In the genomic region with DNA sequence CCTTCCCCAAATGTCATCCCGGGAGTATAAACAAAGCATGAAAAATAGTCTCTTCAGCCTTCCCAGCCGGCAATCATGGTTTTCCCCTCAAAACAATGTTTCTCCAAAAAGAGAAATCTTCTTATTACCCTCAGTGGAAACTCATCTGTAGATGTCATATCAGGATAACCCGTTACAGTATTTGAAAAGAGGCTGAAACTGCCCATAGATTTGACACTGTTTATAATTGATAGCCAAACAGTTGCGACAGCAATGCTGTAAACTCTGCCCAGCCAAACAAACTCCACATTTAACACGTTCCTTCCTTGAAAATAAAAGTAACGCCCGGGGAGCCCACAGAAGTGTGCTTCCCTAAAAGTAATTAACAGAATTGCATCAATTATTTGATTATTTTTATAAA, we compare ENCODE assay signal across 8 cellular contexts.
DNase-seq lines count a peak whose midpoint lies in the region; ATAC-seq and TF ChIP-seq lines count a peak whose summit lies in the region.

No MANE protein-coding gene starts in this region.

- TF ChIP-seq CTCF in brain (conservative IDR thresholded peaks at IDR 0.05): no peak
- no peak for TF ChIP-seq CTCF in kidney epithelial cell (IDR thresholded peaks at IDR 0.05; ENCODE audit: insufficient read depth, low read length, poor library complexity, severe bottlenecking)

- peaks cover 11% of the 10 kb centered on the region for H3K27me3 Mint-ChIP-seq in brain
- H3K27me3 Mint-ChIP-seq in stimulated activated naive B cell treated with anti-CD40 and anti-IgM and Interleukin-4, amounts not matched to agents 10 μg/mL and 1 μg/mL and 100 μg/mL, for 72 hours: no peaks in the 10 kb centered on the region

- DNase-seq in CD1c-positive myeloid dendritic cell (ENCODE audit: extremely low spot score): peak; percentile 46
- no peak for DNase-seq in Jurkat, Clone E6-1 (ENCODE audit: low read depth, low spot score)
- DNase-seq in kidney epithelial cell (ENCODE audit: low read depth): no peak
- DNase-seq in stimulated activated naive B cell treated with anti-CD40 and anti-IgM and Interleukin-4, amounts not matched to agents 10 μg/mL and 1 μg/mL and 100 μg/mL, for 72 hours: no peak
- DNase-seq in GM19240 (ENCODE audit: insufficient read length, low spot score): no peak
- DNase-seq in activated gamma-delta T cell treated with Interleukin-2 at 50 U/mL for 16 hours: no peak

- H3K36me3 Mint-ChIP-seq in brain: no peaks in the 10 kb centered on the region
- H3K36me3 Mint-ChIP-seq in stimulated activated naive B cell treated with anti-CD40 and anti-IgM and Interleukin-4, amounts not matched to agents 10 μg/mL and 1 μg/mL and 100 μg/mL, for 72 hours: peaks cover 3 to 6% of the 10 kb centered on the region in 2 donors

- no peaks in the 10 kb centered on the region for H3K36me3 ChIP-seq in kidney epithelial cell (ENCODE audit: control insufficient read depth, insufficient read depth, low read length)

- H3K4me3 Mint-ChIP-seq in brain: peak overlapping the region; percentile 93 to 99 (median 98)
- peak overlapping the region; percentile 93 to 95 for H3K4me3 Mint-ChIP-seq in stimulated activated naive B cell treated with anti-CD40 and anti-IgM and Interleukin-4, amounts not matched to agents 10 μg/mL and 1 μg/mL and 100 μg/mL, for 72 hours

- H3K9me3 Mint-ChIP-seq in brain: no peaks in the 10 kb centered on the region
- H3K9me3 Mint-ChIP-seq in stimulated activated naive B cell treated with anti-CD40 and anti-IgM and Interleukin-4, amounts not matched to agents 10 μg/mL and 1 μg/mL and 100 μg/mL, for 72 hours: no peaks in the 10 kb centered on the region

- H3K27me3 ChIP-seq in kidney epithelial cell (ENCODE audit: control insufficient read depth, insufficient read depth, low read length): no peaks in the 10 kb centered on the region

- peaks cover 65% of the 10 kb centered on the region for H3K4me1 Mint-ChIP-seq in brain
- H3K4me1 Mint-ChIP-seq in stimulated activated naive B cell treated with anti-CD40 and anti-IgM and Interleukin-4, amounts not matched to agents 10 μg/mL and 1 μg/mL and 100 μg/mL, for 72 hours: peaks cover 52 to 81% of the 10 kb centered on the region in 2 donors

- peak overlapping the region; percentile 71 for H3K4me3 ChIP-seq in Jurkat, Clone E6-1 (ENCODE audit: low read length)
- peak overlapping the region; percentile 83 for H3K4me3 ChIP-seq in kidney epithelial cell (ENCODE audit: low read depth, low read length)

- peak overlapping the region; percentile 92 to 98 (median 95) for H3K27ac Mint-ChIP-seq in brain
- peak overlapping the region; percentile 94 for H3K27ac Mint-ChIP-seq in stimulated activated naive B cell treated with anti-CD40 and anti-IgM and Interleukin-4, amounts not matched to agents 10 μg/mL and 1 μg/mL and 100 μg/mL, for 72 hours

- no peak for ATAC-seq in stimulated activated naive B cell treated with anti-CD40 and anti-IgM and Interleukin-4, amounts not matched to agents 10 μg/mL and 1 μg/mL and 100 μg/mL, for 72 hours (replicated peaks)
- ATAC-seq in HG03521 (IDR thresholded peaks at IDR 0.05; ENCODE audit: unreplicated experiment): no peak
